In genomic region chr10:69089638-69090599, GRCh38 we compare ENCODE assay signal across 8 cellular contexts. TPM values are rescaled to one million over a fixed set of nuclear protein-coding genes. Genes with fewer than 3 reads are reported as not detected.
DNase-seq lines count a peak whose midpoint lies in the region; ATAC-seq, FAIRE-seq and TF ChIP-seq lines count a peak whose summit lies in the region.

No MANE protein-coding gene starts in this region.

- TF ChIP-seq CTCF in A549 (IDR thresholded peaks at IDR 0.05), result no peak
- TF ChIP-seq CTCF in PC-3 (conservative IDR thresholded peaks at IDR 0.05; ENCODE audit: low read depth, low read length), result no peak
- no peak for TF ChIP-seq CTCF in suprapubic skin (IDR thresholded peaks at IDR 0.05)
- TF ChIP-seq CTCF in Caco-2 (IDR thresholded peaks at IDR 0.05; ENCODE audit: insufficient read depth in 1 of 2, low read depth in 1 of 2, low read length in 1 of 2, severe bottlenecking in 1 of 2, unreplicated experiment in 1 of 2), result no peak

- DNase-seq in A549 (ENCODE audit: low read depth in 1 of 2, low spot score in 1 of 2) (no peak), PC-3 (peak; percentile 63), suprapubic skin (ENCODE audit: low spot score in 2 of 2) (no peak), Caco-2 (no peak), NCI-H524 (lab: John Stamatoyannopoulos, UW) (no peak)

- H3K79me2 ChIP-seq in PC-3 (ENCODE audit: low read length), result peaks cover 69% of the 10 kb centered on the region

- H3K9me3 Mint-ChIP-seq in activated naive CD8-positive, alpha-beta T cell (ENCODE audit: low read depth), result no peaks in the 10 kb centered on the region
- H3K9me3 Mint-ChIP-seq in Caco-2 (ENCODE audit: unreplicated experiment), result no peaks in the 10 kb centered on the region

- intact Hi-C loops in PC-3 (cut with micrococcal nuclease) (no loop called here), Caco-2 (cut with micrococcal nuclease; ENCODE audit: unreplicated experiment) (no loop called here)

- H3K27me3 ChIP-seq in PC-3 (ENCODE audit: low read length) (no peaks in the 10 kb centered on the region), mucosa of stomach (ENCODE audit: control insufficient read depth, insufficient read depth, low read length) (no peaks in the 10 kb centered on the region), suprapubic skin (no peaks in the 10 kb centered on the region), Caco-2 (replicated peaks; ENCODE audit: control insufficient read depth, insufficient read depth, low read length) (no peaks in the 10 kb centered on the region; the same call in 1 of the 2 replicates)

- H3K9me2 ChIP-seq in PC-3 (replicated peaks; ENCODE audit: low read length), result no peaks in the 10 kb centered on the region

- H3F3A ChIP-seq in PC-3 (ENCODE audit: low read length, unreplicated experiment), result peaks cover 13% of the 10 kb centered on the region

- WGBS in A549 (ENCODE audit: missing lambda C conversion rate), result 85% methylated on average over 16 of the region's 16 CpGs
- WGBS in suprapubic skin, result 68% methylated on average over 16 of the region's 16 CpGs

- no peak for TF ChIP-seq RAD21 in A549 (conservative IDR thresholded peaks at IDR 0.05 in 1 of 2, IDR thresholded peaks at IDR 0.05 in 1 of 2)

- peaks cover 5% of the 10 kb centered on the region; the same call in 1 of the 3 replicates for H3K4me1 ChIP-seq in A549
- H3K4me1 ChIP-seq in PC-3 (ENCODE audit: insufficient read depth, low read length), result peaks cover 56% of the 10 kb centered on the region
- peaks cover 4% of the 10 kb centered on the region for H3K4me1 ChIP-seq in mucosa of stomach (ENCODE audit: control insufficient read depth, insufficient read depth, low read length)
- peaks cover 10% of the 10 kb centered on the region for H3K4me1 ChIP-seq in suprapubic skin
- no peaks in the 10 kb centered on the region for H3K4me1 ChIP-seq in Caco-2

- no peak overlapping the region for H2AFZ ChIP-seq in PC-3 (ENCODE audit: low read length)

- H3K27me3 Mint-ChIP-seq in activated naive CD8-positive, alpha-beta T cell, result no peaks in the 10 kb centered on the region
- H3K27me3 Mint-ChIP-seq in Caco-2 (ENCODE audit: insufficient read depth, unreplicated experiment), result peaks cover 16% of the 10 kb centered on the region

- POLR2A ChIA-PET in A549 (lab: Yijun Ruan, JAX), result no interaction called here
- POLR2A ChIA-PET in PC-3 (lab: Charles Lee; ENCODE audit: unreplicated experiment), result no interaction called here
- POLR2A ChIA-PET in Caco-2 (lab: Charles Lee), result no interaction called here

- peaks cover 21% of the 10 kb centered on the region for H3K36me3 Mint-ChIP-seq in activated naive CD8-positive, alpha-beta T cell
- no peaks in the 10 kb centered on the region for H3K36me3 Mint-ChIP-seq in Caco-2 (ENCODE audit: insufficient read depth, unreplicated experiment)

- peak overlapping the region; percentile 59; the same call in 1 of the 3 replicates for H3K4me3 ChIP-seq in A549
- peak overlapping the region; percentile 72 for H3K4me3 ChIP-seq in PC-3 (ENCODE audit: low read length)
- no peak overlapping the region for H3K4me3 ChIP-seq in mucosa of stomach (ENCODE audit: low read length)
- H3K4me3 ChIP-seq in suprapubic skin, result peak overlapping the region; percentile 44
- no peak overlapping the region for H3K4me3 ChIP-seq in Caco-2 (ENCODE audit: low read depth, low read length)

- H3K9me3 ChIP-seq in A549 (no peaks in the 10 kb centered on the region), PC-3 (ENCODE audit: low read length) (no peaks in the 10 kb centered on the region), mucosa of stomach (ENCODE audit: control insufficient read depth, low read length) (no peaks in the 10 kb centered on the region), suprapubic skin (no peaks in the 10 kb centered on the region), Caco-2 (no peaks in the 10 kb centered on the region)

- FAIRE-seq in A549 (lab: Jason Lieb, UNC), result no peak

- peak overlapping the region; percentile 96 for H3K4me3 Mint-ChIP-seq in activated naive CD8-positive, alpha-beta T cell
- H3K4me3 Mint-ChIP-seq in Caco-2 (ENCODE audit: unreplicated experiment), result no peak overlapping the region

- H3K36me3 ChIP-seq in PC-3 (ENCODE audit: low read depth, low read length) (peaks cover 9% of the 10 kb centered on the region), mucosa of stomach (ENCODE audit: control insufficient read depth, insufficient read depth, low read length) (no peaks in the 10 kb centered on the region), suprapubic skin (no peaks in the 10 kb centered on the region), Caco-2 (ENCODE audit: control insufficient read depth, insufficient read depth, low read length) (no peaks in the 10 kb centered on the region)

- peaks cover 7% of the 10 kb centered on the region for H4K20me1 ChIP-seq in PC-3 (ENCODE audit: low read length)

- ATAC-seq in A549, result no peak
- ATAC-seq in GM21390 (IDR thresholded peaks at IDR 0.05; ENCODE audit: unreplicated experiment), result peak; percentile 45
- 0 out of 2 replicates have a peak, but pooled peaks have one; percentile 1 for ATAC-seq in PC-3

- TF ChIP-seq EP300 in A549 (IDR thresholded peaks at IDR 0.05) (no peak), suprapubic skin (IDR thresholded peaks at IDR 0.05) (no peak)

- peak overlapping the region; percentile 82 for H3K4me2 ChIP-seq in A549
- peak overlapping the region; percentile 82 for H3K4me2 ChIP-seq in PC-3 (ENCODE audit: low read length)

- no peak for TF ChIP-seq POLR2A in A549 (IDR thresholded peaks at IDR 0.05; ENCODE audit: low read length)
- peak in 1 of 2 donors; percentile 33 for TF ChIP-seq POLR2A in suprapubic skin (IDR thresholded peaks at IDR 0.05)

- peaks cover 68% of the 10 kb centered on the region for H3K4me1 Mint-ChIP-seq in activated naive CD8-positive, alpha-beta T cell (ENCODE audit: low read depth)
- peaks cover 7% of the 10 kb centered on the region for H3K4me1 Mint-ChIP-seq in Caco-2 (ENCODE audit: low read depth, unreplicated experiment)

- H3K27ac ChIP-seq in A549, result peak overlapping the region; percentile 78 to 79; a peak in 5 of 6 replicates
- H3K27ac ChIP-seq in PC-3 (ENCODE audit: low read length), result peak overlapping the region; percentile 77
- peak overlapping the region; percentile 82 for H3K27ac ChIP-seq in suprapubic skin

- CTCF ChIA-PET in A549 (lab: Yijun Ruan, JAX) (interaction anchor here (1.4 to 1.6 kb wide), 2 partner anchors 13 to 80 kb away, joined by 3 to 4 read pairs; no protein-coding TSS in a partner anchor), PC-3 (lab: Charles Lee) (interaction anchor here (0.6 kb wide), 1 partner anchor 51 kb away, joined by 7 read pairs; no protein-coding TSS in a partner anchor), Caco-2 (lab: Charles Lee) (no interaction called here)

- H3K27ac Mint-ChIP-seq in activated naive CD8-positive, alpha-beta T cell, result peak overlapping the region; percentile 99
- H3K27ac Mint-ChIP-seq in Caco-2 (ENCODE audit: unreplicated experiment), result no peak overlapping the region

- BruUV-seq in PC-3 (replicated peaks; lab: Mats Ljungman, UMichigan), result no TSS peak
- no TSS peak for BruUV-seq in Caco-2 (replicated peaks; lab: Mats Ljungman, UMichigan)

- H3K9ac ChIP-seq in PC-3 (ENCODE audit: low read length) (peak overlapping the region; percentile 70), mucosa of stomach (ENCODE audit: low read length) (peak overlapping the region; percentile 52)

TF ChIP-seq in A549, 52 proteins besides CTCF, POLR2A, EP300 and RAD21:
- TF ChIP-seq GATA3 (IDR thresholded peaks at IDR 0.05; ENCODE audit: borderline replicate concordance) (no peak), FOXS1 (CRISPR knock-in tag; IDR thresholded peaks at IDR 0.05) (no peak), HOXA7 (CRISPR knock-in tag; IDR thresholded peaks at IDR 0.05) (no peak), RNF2 (IDR thresholded peaks at IDR 0.05; ENCODE audit: borderline replicate concordance, low read depth) (no peak)

RNA-seq across cellular contexts. Expression of gene SRGN, which starts 2.0 kb away (rescaled TPM):
- polyA plus RNA-seq in A549 (2011; rRNA removed) (88.7 TPM in 2 replicates), A549 (2017; fragmentation: RNase III; extraction: RNeasy Plus Mini Kit Qiagen cat#74134 plus additional on column Dnase treatment) (50.5 to 59.3 TPM (median 51.9 TPM) in 3 replicates)
- polyA plus RNA-seq in A549 (2012; cell fraction: cytosol; rRNA removed), result 27.8 and 28.8 TPM in 2 replicates
- polyA plus RNA-seq in A549 (2012; cell fraction: nucleus; rRNA removed), result 10.4 and 19.6 TPM in 2 replicates
- 38.1 and 40.6 TPM in 2 replicates for polyA minus RNA-seq in A549 (2011; rRNA and poly(A)+ RNA removed)
- total RNA-seq in PC-3 (2014; rRNA removed) (346 and 422 TPM in 2 replicates), suprapubic skin (10 to 100 TPM; 17.2 to 24.9 (median 21.2) TPM), Caco-2 (2022) (not detected in 2 replicates)

RNA-seq across cellular contexts. Expression of gene VPS26A, which starts 34.1 kb away (rescaled TPM):
- polyA plus RNA-seq in A549 (2011; rRNA removed), result 35.0 and 52.6 TPM in 2 replicates
- polyA plus RNA-seq in A549 (2012; cell fraction: cytosol; rRNA removed), result 9.4 and 9.7 TPM in 2 replicates
- 2.0 and 3.5 TPM in 2 replicates for polyA plus RNA-seq in A549 (2012; cell fraction: nucleus; rRNA removed)
- 62.5 to 62.6 TPM (median 62.6 TPM) in 3 replicates for polyA plus RNA-seq in A549 (2017; fragmentation: RNase III; extraction: RNeasy Plus Mini Kit Qiagen cat#74134 plus additional on column Dnase treatment)
- polyA minus RNA-seq in A549 (2011; rRNA and poly(A)+ RNA removed), result 3.8 and 4.1 TPM in 2 replicates
- 44.7 and 60.0 TPM in 2 replicates for total RNA-seq in PC-3 (2014; rRNA removed)
- total RNA-seq in suprapubic skin, result 10 to 100 TPM; 29.9 to 33.4 (median 32.1) TPM
- total RNA-seq in Caco-2 (2022), result 133 and 143 TPM in 2 replicates

Comparison
In these comparisons a context has a peak if more than half of its experiments do, and no peak if none do; other contexts are left out.
1. ATAC-seq: peak in GM21390 (single experiment) and PC-3 (single experiment); none in A549 (0 of 2).
2. H3K4me3 ChIP-seq: peak in A549 (single experiment), PC-3 (single experiment) and suprapubic skin (single experiment); none in mucosa of stomach (single experiment) and Caco-2 (single experiment).
3. RNA of gene SRGN, which starts 2.0 kb away (total RNA-seq): 346 to 422 TPM in PC-3 and 17.2 to 24.9 TPM in suprapubic skin; not detected in Caco-2; every median in the first group is over 10 times any median in the second.
4. Peak in every context shown above with its lines, with median percentiles within 50 percentile points of each other: H3K27ac ChIP-seq.